Comparison of ENCODE assay signal across 26 cellular contexts in genomic region chr2:169091256-169091655, GRCh38. TPM values are rescaled to one million over a fixed set of nuclear protein-coding genes. Genes with fewer than 3 reads are reported as not detected.
DNase-seq lines count a peak whose midpoint lies in the region; ATAC-seq and TF ChIP-seq lines count a peak whose summit lies in the region.
"Had no signal": no experiment of that assay in that cellular context is flagged by ENCODE, and none has a peak within 500 bp of the region (broad histone marks: within the 10 kb centered on the region; RNA-seq: fewer than 3 reads in every experiment).

No MANE protein-coding gene starts in this region.

- no peak overlapping the region for H3K9ac ChIP-seq in PC-3 (ENCODE audit: low read length)

- H3K9me3 Mint-ChIP-seq in stimulated activated naive B cell treated with anti-CD40 and anti-IgM and Interleukin-4, amounts not matched to agents 10 μg/mL and 1 μg/mL and 100 μg/mL, for 72 hours, result peaks cover 0 to 1% of the 10 kb centered on the region in 2 donors
- H3K9me3 Mint-ChIP-seq: GM23338 had no signal

- intact Hi-C loops in PC-3 (cut with micrococcal nuclease), result no loop called here
- intact Hi-C loops in right lobe of liver (cut with DNase I), result no loop called here

- no peaks in the 10 kb centered on the region for H3K9me3 ChIP-seq in PC-3 (ENCODE audit: low read length)
- no peaks in the 10 kb centered on the region for H3K9me3 ChIP-seq in right lobe of liver
- H3K9me3 ChIP-seq: Peyer's patch, SJSA1 had no signal

- no peak overlapping the region for H2AFZ ChIP-seq in PC-3 (ENCODE audit: low read length)
- H2AFZ ChIP-seq: GM23338 had no signal

- DNase-seq in PC-3 (peak; percentile 39), right lobe of liver (no peak), NCI-H226 (no peak)
- no peak for DNase-seq in stimulated activated naive B cell treated with anti-CD40 and anti-IgM and Interleukin-4, amounts not matched to agents 10 μg/mL and 1 μg/mL and 100 μg/mL, for 72 hours
- DNase-seq: CD4-positive, alpha-beta T cell; COR-L47; DMS79 treated with DMSO at 0.1 percent for 48 hours; Karpas-422; NCI-H1048; NCI-H1417 treated with DMSO at 0.1 percent for 48 hours; NCI-H187 treated with DMSO at 0.1 percent for 48 hours; NCI-H2227 treated with DMSO at 0.1 percent for 48 hours; NCI-H524; NCI-H774; NK-92 treated with Interleukin-12 subunit alpha and Interleukin-12 subunit beta, amount 100 ng/mL, for 24 hours; Peyer's patch had no signal

- no peaks in the 10 kb centered on the region for H3K79me2 ChIP-seq in PC-3 (ENCODE audit: low read length)

- 93% methylated on average over 3 of the region's 3 CpGs for WGBS in right lobe of liver (ENCODE audit: insufficient coverage, low coverage, low lambda C conversion rate, missing lambda C conversion rate)

- H3F3A ChIP-seq in PC-3 (ENCODE audit: low read length, unreplicated experiment), result peaks cover 4% of the 10 kb centered on the region

- H3K27me3 ChIP-seq in PC-3 (ENCODE audit: low read length), result no peaks in the 10 kb centered on the region
- no peaks in the 10 kb centered on the region for H3K27me3 ChIP-seq in right lobe of liver
- H3K27me3 ChIP-seq: Peyer's patch, SJSA1 had no signal

- TF ChIP-seq CTCF in C4-2B (conservative IDR thresholded peaks at IDR 0.05), result no peak
- no peak for TF ChIP-seq CTCF in PC-3 (conservative IDR thresholded peaks at IDR 0.05; ENCODE audit: low read depth, low read length)
- no peak for TF ChIP-seq CTCF in right lobe of liver (IDR thresholded peaks at IDR 0.05)

- no peaks in the 10 kb centered on the region for H4K20me1 ChIP-seq in PC-3 (ENCODE audit: low read length)

- H3K4me1 ChIP-seq in PC-3 (ENCODE audit: insufficient read depth, low read length), result peaks cover 49% of the 10 kb centered on the region
- H3K4me1 ChIP-seq in right lobe of liver, result no peaks in the 10 kb centered on the region
- H3K4me1 ChIP-seq: HAP-1 had no signal

- no peak for ATAC-seq in PC-3
- peak; percentile 28 for ATAC-seq in esophagus mucosa
- ATAC-seq in stimulated activated naive B cell treated with anti-CD40 and anti-IgM and Interleukin-4, amounts not matched to agents 10 μg/mL and 1 μg/mL and 100 μg/mL, for 72 hours (replicated peaks), result no peak
- no peak for ATAC-seq in right lobe of liver
- no peak for ATAC-seq in HG03097 (IDR thresholded peaks at IDR 0.05; ENCODE audit: low FRiP score, unreplicated experiment)
- ATAC-seq: GM23338, Right ventricle myocardium inferior had no signal

- peaks cover 0 to 15% of the 10 kb centered on the region in 2 donors for H3K27me3 Mint-ChIP-seq in stimulated activated naive B cell treated with anti-CD40 and anti-IgM and Interleukin-4, amounts not matched to agents 10 μg/mL and 1 μg/mL and 100 μg/mL, for 72 hours

- peak overlapping the region; percentile 56 for H3K4me2 ChIP-seq in PC-3 (ENCODE audit: low read length)
- H3K4me2 ChIP-seq: GM23338 had no signal

- CTCF ChIA-PET in PC-3 (lab: Charles Lee), result no interaction called here

- no peak overlapping the region; the same call in 1 of the 2 replicates for H3K4me3 ChIP-seq in PC-3 (ENCODE audit: low read length)
- no peak overlapping the region for H3K4me3 ChIP-seq in right lobe of liver
- H3K4me3 ChIP-seq: GM23338, HAP-1, Peyer's patch, SJSA1 had no signal

- BruUV-seq in PC-3 (replicated peaks; lab: Mats Ljungman, UMichigan), result no TSS peak

- H3K36me3 ChIP-seq in PC-3 (ENCODE audit: low read depth, low read length) (no peaks in the 10 kb centered on the region), right lobe of liver (no peaks in the 10 kb centered on the region)
- H3K36me3 ChIP-seq: HAP-1, Peyer's patch, SJSA1 had no signal

- POLR2A ChIA-PET in PC-3 (lab: Charles Lee; ENCODE audit: unreplicated experiment), result no interaction called here

- H3K36me3 Mint-ChIP-seq in stimulated activated naive B cell treated with anti-CD40 and anti-IgM and Interleukin-4, amounts not matched to agents 10 μg/mL and 1 μg/mL and 100 μg/mL, for 72 hours, result peaks cover 0 to 3% of the 10 kb centered on the region in 2 donors

- H3K4me3 Mint-ChIP-seq in stimulated activated naive B cell treated with anti-CD40 and anti-IgM and Interleukin-4, amounts not matched to agents 10 μg/mL and 1 μg/mL and 100 μg/mL, for 72 hours, result no peak overlapping the region
- H3K4me3 Mint-ChIP-seq: CD4-positive, alpha-beta T cell; GM23338; IgD-negative memory B cell had no signal

- peak overlapping the region; percentile 31 for H3K27ac Mint-ChIP-seq in stimulated activated naive B cell treated with anti-CD40 and anti-IgM and Interleukin-4, amounts not matched to agents 10 μg/mL and 1 μg/mL and 100 μg/mL, for 72 hours
- H3K27ac Mint-ChIP-seq: CD4-positive, alpha-beta T cell; GM23338; IgD-negative memory B cell had no signal

- TF ChIP-seq POLR2A in right lobe of liver (IDR thresholded peaks at IDR 0.05), result no peak

- H3K4me1 Mint-ChIP-seq in stimulated activated naive B cell treated with anti-CD40 and anti-IgM and Interleukin-4, amounts not matched to agents 10 μg/mL and 1 μg/mL and 100 μg/mL, for 72 hours, result peaks cover 8 to 21% of the 10 kb centered on the region in 2 donors

- H3K27ac ChIP-seq in C4-2B (peak overlapping the region; percentile 47; the same call in 1 of the 2 replicates), PC-3 (ENCODE audit: low read length) (peak overlapping the region; percentile 79), right lobe of liver (no peak overlapping the region)
- H3K27ac ChIP-seq: SJSA1 had no signal

- no peaks in the 10 kb centered on the region for H3K9me2 ChIP-seq in PC-3 (replicated peaks; ENCODE audit: low read length)

RNA-seq across cellular contexts. Expression of gene DHRS9, which starts 21.9 kb away (rescaled TPM):
- total RNA-seq in PC-3 (2014; rRNA removed), result 0.22 TPM in 1 of 2 replicates, not detected in the other
- total RNA-seq in esophagus mucosa, result 23.8 TPM
- 1 to 10 TPM in 2 of 6 experiments, under 1 TPM in 4; 0.29 to 1.2 (median 0.55) TPM for total RNA-seq in right lobe of liver
- total RNA-seq: A673; CD4-positive, alpha-beta T cell; GM23338; M059J had no signal

Comparison
In these comparisons a context has a peak if more than half of its experiments do, and no peak if none do; other contexts are left out.
1. H3K27ac ChIP-seq: peak in C4-2B (single experiment) and PC-3 (single experiment); none in right lobe of liver (0 of 3).
2. RNA of gene DHRS9, which starts 21.9 kb away (total RNA-seq): 23.8 TPM in esophagus mucosa (single experiment); 0.29 to 1.2 TPM in right lobe of liver and 0.22 TPM in PC-3; every median in the first group is over 10 times any median in the second.